8 cellular contexts compared by ENCODE assay signal in the genomic region with DNA sequence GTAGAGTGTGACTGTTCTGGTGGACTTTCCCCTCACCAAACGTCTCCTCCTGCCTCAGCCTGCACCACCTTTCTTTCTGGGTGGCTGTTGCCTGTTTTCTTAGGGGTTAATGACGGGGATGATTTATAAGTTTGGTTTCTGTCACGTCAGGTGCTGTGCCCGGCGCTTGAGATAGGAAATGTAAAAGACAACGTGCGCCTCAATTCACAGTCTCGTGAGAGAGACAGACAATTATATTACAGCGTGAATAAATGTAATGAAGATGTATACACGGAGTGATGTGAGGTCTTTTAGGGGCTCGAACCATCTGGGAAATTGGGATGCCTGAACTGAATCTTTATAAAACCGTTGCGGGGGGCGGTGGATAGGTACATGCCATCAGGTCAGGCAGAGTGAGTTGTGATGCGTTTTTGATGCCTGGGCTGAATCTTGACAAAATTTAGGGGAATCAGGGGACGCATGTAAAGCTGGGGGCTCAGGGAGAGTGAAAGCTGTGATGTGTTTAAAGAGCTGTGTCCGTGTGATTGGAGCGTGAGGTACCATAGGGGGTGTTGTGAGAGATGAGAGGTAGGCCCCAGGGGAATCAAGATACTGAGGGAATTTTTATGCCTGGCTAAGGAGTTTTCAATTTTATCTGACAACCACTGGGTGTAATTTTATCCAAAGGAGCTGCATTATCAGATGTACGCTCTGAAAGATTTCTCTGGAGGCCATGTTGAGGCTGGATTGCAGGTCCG. TPM values are rescaled to one million over a fixed set of nuclear protein-coding genes. Genes with fewer than 3 reads are reported as not detected.
DNase-seq lines count a peak whose midpoint lies in the region; ATAC-seq, FAIRE-seq and TF ChIP-seq lines count a peak whose summit lies in the region.

No MANE protein-coding gene starts in this region.

- no peaks in the 10 kb centered on the region for H3K9me3 Mint-ChIP-seq in endothelial cell (ENCODE audit: unreplicated experiment)

- H3K36me3 ChIP-seq in stomach smooth muscle (ENCODE audit: control insufficient read depth in 2 of 2, insufficient read depth in 2 of 2, low read length in 2 of 2): no peaks in the 10 kb centered on the region

- H3K36me3 Mint-ChIP-seq in endothelial cell (ENCODE audit: low read depth, unreplicated experiment): no peaks in the 10 kb centered on the region

- peak overlapping the region; percentile 65 to 96 for H3K9ac ChIP-seq in stomach smooth muscle (ENCODE audit: low read length in 2 of 2)

- no peaks in the 10 kb centered on the region for H3K9me3 ChIP-seq in stomach smooth muscle (ENCODE audit: control insufficient read depth in 2 of 2, low read length in 2 of 2)

- H3K4me1 ChIP-seq in stomach smooth muscle (ENCODE audit: control insufficient read depth, insufficient read depth, low read length): peaks cover 7% of the 10 kb centered on the region

- H3K27me3 Mint-ChIP-seq in endothelial cell (ENCODE audit: unreplicated experiment): no peaks in the 10 kb centered on the region

- no peak for ATAC-seq in GM19463 (IDR thresholded peaks at IDR 0.05; ENCODE audit: unreplicated experiment)

- DNase-seq in DMS153 treated with DMSO at 0.1 percent for 48 hours (lab: John Stamatoyannopoulos, UW; ENCODE audit: unreplicated experiment) (peak; percentile 50), DMS153 (lab: John Stamatoyannopoulos, UW) (no peak), HTR-8/SVneo (ENCODE audit: insufficient read length, low spot score) (no peak), endothelial cell (ENCODE audit: low spot score) (no peak)
- DNase-seq in activated CD8-positive, alpha-beta memory T cell treated with anti-CD3 and anti-CD28 coated beads, Interleukin-2, amount 50 U/mL, for 48 hours: peak; percentile 54

- H3K4me1 Mint-ChIP-seq in endothelial cell (ENCODE audit: unreplicated experiment): no peaks in the 10 kb centered on the region

- H3K4me3 ChIP-seq in iPS-11a (ENCODE audit: low read depth, low read length) (peak overlapping the region; percentile 88), stomach smooth muscle (ENCODE audit: low read length in 2 of 2) (peak overlapping the region; percentile 54 to 97)

- H3K27ac Mint-ChIP-seq in endothelial cell (ENCODE audit: unreplicated experiment): no peak overlapping the region

- peak overlapping the region; percentile 85 for H3K27ac ChIP-seq in stomach smooth muscle (ENCODE audit: low read length)

- H3K27me3 ChIP-seq in stomach smooth muscle (ENCODE audit: control insufficient read depth in 1 of 2, insufficient read depth in 2 of 2, low read length in 2 of 2): no peaks in the 10 kb centered on the region

- FAIRE-seq in HTR-8/SVneo (lab: Jason Lieb, UNC): peak; percentile 16

- no peak for TF ChIP-seq CTCF in endothelial cell (IDR thresholded peaks at IDR 0.05; ENCODE audit: unreplicated experiment)

- no peak overlapping the region for H3K4me3 Mint-ChIP-seq in endothelial cell (ENCODE audit: unreplicated experiment)

RNA-seq across cellular contexts. Expression of gene TIPRL, which starts 0.8 kb away (rescaled TPM):
- 34.2 TPM for total RNA-seq in endothelial cell (ENCODE audit: unreplicated experiment)

RNA-seq across cellular contexts. Expression of gene GPR161, which starts 42.8 kb away (rescaled TPM):
- 40.9 TPM for total RNA-seq in endothelial cell (ENCODE audit: unreplicated experiment)

RNA-seq across cellular contexts. Expression of gene SFT2D2, which starts 46.2 kb away (rescaled TPM):
- total RNA-seq in endothelial cell (ENCODE audit: unreplicated experiment): 36.8 TPM

Comparison
In these comparisons a context has a peak if more than half of its experiments do, and no peak if none do; other contexts are left out.
1. DNase-seq: peak in DMS153 treated with DMSO at 0.1 percent for 48 hours (single experiment) and activated CD8-positive, alpha-beta memory T cell treated with anti-CD3 and anti-CD28 coated beads, Interleukin-2, amount 50 U/mL, for 48 hours (single experiment); none in DMS153 (single experiment), HTR-8/SVneo (single experiment) and endothelial cell (single experiment).